8 cellular contexts compared by ENCODE assay signal in the genomic region with DNA sequence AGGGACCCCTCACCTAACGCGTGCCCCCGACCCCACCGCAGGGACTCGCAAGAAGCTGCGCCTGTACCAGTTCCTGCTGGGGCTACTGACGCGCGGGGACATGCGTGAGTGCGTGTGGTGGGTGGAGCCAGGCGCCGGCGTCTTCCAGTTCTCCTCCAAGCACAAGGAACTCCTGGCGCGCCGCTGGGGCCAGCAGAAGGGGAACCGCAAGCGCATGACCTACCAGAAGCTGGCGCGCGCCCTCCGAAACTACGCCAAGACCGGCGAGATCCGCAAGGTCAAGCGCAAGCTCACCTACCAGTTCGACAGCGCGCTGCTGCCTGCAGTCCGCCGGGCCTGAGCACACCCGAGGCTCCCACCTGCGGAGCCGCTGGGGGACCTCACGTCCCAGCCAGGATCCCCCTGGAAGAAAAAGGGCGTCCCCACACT. TPM values are rescaled to one million over a fixed set of nuclear protein-coding genes. Genes with fewer than 3 reads are reported as not detected.
A peak's percentile ranks its signal among the peaks of the same experiment; 100 is the strongest.
DNase-seq lines count a peak whose midpoint lies in the region; ATAC-seq and TF ChIP-seq lines count a peak whose summit lies in the region.

No MANE protein-coding gene starts in this region.

- H3K9me3 ChIP-seq in Panc1 (ENCODE audit: control insufficient read depth, insufficient read depth, low read depth, low read length) = no peaks in the 10 kb centered on the region

- in situ Hi-C loops in Panc1 (cut with HindIII; ENCODE audit: low pct_unique_long_range_greater_than_20kb, low sequenced_read_pairs) = no loop called here

- no peaks in the 10 kb centered on the region for H3K36me3 ChIP-seq in Panc1 (ENCODE audit: control insufficient read depth, insufficient read depth, low read length)

- ATAC-seq in Panc1 = peak; percentile 71
- no peak for ATAC-seq in GM18502 (IDR thresholded peaks at IDR 0.05; ENCODE audit: poor library complexity, unreplicated experiment)
- ATAC-seq in GM19035 (IDR thresholded peaks at IDR 0.05; ENCODE audit: unreplicated experiment) = no peak
- ATAC-seq in HG03439 (IDR thresholded peaks at IDR 0.05; ENCODE audit: unreplicated experiment) = no peak

- CTCF ChIA-PET in Panc1 (lab: Charles Lee) = interaction anchor here (0.6 kb wide), 1 partner anchor 60 kb away, joined by 11 read pairs; no protein-coding TSS in a partner anchor

- no peaks in the 10 kb centered on the region for H3K27me3 ChIP-seq in Panc1 (ENCODE audit: control insufficient read depth, insufficient read depth, low read length)

- no peak overlapping the region for H3K27ac ChIP-seq in Panc1 (ENCODE audit: low read length)

- no peak for TF ChIP-seq CTCF in Panc1 (IDR thresholded peaks at IDR 0.05)

- intact Hi-C loops in Panc1 (cut with micrococcal nuclease; ENCODE audit: unreplicated experiment) = no loop called here

- BruUV-seq in Panc1 (replicated peaks; lab: Mats Ljungman, UMichigan) = no TSS peak

- peak; percentile 62 for DNase-seq in ELF-1 (ENCODE audit: low read depth, low spot score)
- no peak for DNase-seq in Panc1 (ENCODE audit: low read depth, low spot score)
- peak; percentile 30 for DNase-seq in cerebellum (ENCODE audit: low spot score)
- peak; percentile 17 for DNase-seq in kidney glomerular epithelial cell (lab: John Stamatoyannopoulos, UW)
- peak; percentile 51 to 55 for DNase-seq in stimulated activated CD4-positive, alpha-beta T cell treated with anti-CD3 and anti-CD28 coated beads, Interleukin-2, amount 100 ng/mL, for 24 hours

- POLR2A ChIA-PET in Panc1 (lab: Charles Lee) = interaction anchor here (0.5 kb wide), 1 partner anchor 26 kb away, joined by 3 read pairs; no protein-coding TSS in a partner anchor

- peak overlapping the region; percentile 21 to 36 for H3K4me3 ChIP-seq in Panc1 (ENCODE audit: low read depth in 2 of 2, low read length in 2 of 2)

- no peaks in the 10 kb centered on the region for H3K4me1 ChIP-seq in Panc1 (ENCODE audit: control insufficient read depth, insufficient read depth, low read length)

RNA-seq across cellular contexts. Expression of gene MYBPC2, which starts 4.7 kb away (rescaled TPM):
- total RNA-seq in Panc1 (2021; ENCODE audit: unreplicated experiment) (0.18 TPM), cerebellum (0.18 TPM)
- polyA plus RNA-seq in Panc1 (2012; ENCODE audit: insufficient read length) = not detected

RNA-seq across cellular contexts. Expression of gene SPIB, which starts 9.3 kb away (rescaled TPM):
- total RNA-seq in Panc1 (2021; ENCODE audit: unreplicated experiment) (not detected), cerebellum (not detected)
- polyA plus RNA-seq in Panc1 (2012; ENCODE audit: insufficient read length) = 0.27 TPM

RNA-seq across cellular contexts. Expression of gene POLD1, which starts 43.9 kb away (rescaled TPM):
- total RNA-seq in Panc1 (2021; ENCODE audit: unreplicated experiment) (71.7 TPM), cerebellum (15.6 TPM)
- 54.9 TPM for polyA plus RNA-seq in Panc1 (2012; ENCODE audit: insufficient read length)

RNA-seq across cellular contexts. Expression of gene EMC10, which starts 48.3 kb away (rescaled TPM):
- total RNA-seq in Panc1 (2021; ENCODE audit: unreplicated experiment) (66.7 TPM), cerebellum (42.2 TPM)
- 83.1 TPM for polyA plus RNA-seq in Panc1 (2012; ENCODE audit: insufficient read length)

RNA-seq across cellular contexts. Expression of gene GARIN5A, which starts 48.6 kb away (rescaled TPM):
- total RNA-seq in Panc1 (2021; ENCODE audit: unreplicated experiment) (2.0 TPM), cerebellum (2.4 TPM)
- polyA plus RNA-seq in Panc1 (2012; ENCODE audit: insufficient read length) = 3.5 TPM
